Comparison of ENCODE assay signal across 23 cellular contexts in the genomic region with DNA sequence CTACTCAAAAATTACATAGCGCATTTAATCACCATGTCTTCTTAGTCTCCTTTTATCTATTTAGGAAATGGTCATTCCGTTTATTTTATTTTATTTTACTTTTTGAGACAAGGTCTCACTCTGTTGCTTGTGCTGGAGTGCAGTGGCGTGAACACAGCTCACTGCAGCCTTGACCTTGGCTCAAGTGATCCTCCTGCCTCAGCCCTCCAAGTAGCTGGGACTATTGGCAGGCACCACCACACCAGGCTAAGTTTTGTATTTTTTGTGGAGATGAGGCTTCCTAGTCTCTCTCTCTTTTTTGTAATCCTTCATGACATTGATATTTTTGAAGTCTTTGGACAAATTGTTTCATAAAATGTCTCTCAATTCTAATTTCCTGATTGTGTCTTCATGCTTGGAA.
"Had no signal": no experiment of that assay in that cellular context is flagged by ENCODE, and none has a peak within 500 bp of the region (broad histone marks: within the 10 kb centered on the region; RNA-seq: fewer than 3 reads in every experiment).

No MANE protein-coding gene starts in this region.

- H3K27ac ChIP-seq: HL-60, KMS-11, RWPE1 had no signal

- DNase-seq: Kasumi-1, NCI-H1048, NCI-H1105, NCI-H1417, NCI-H1436 treated with DMSO at 0.1 percent for 48 hours, NCI-H1694 treated with DMSO at 0.1 percent for 48 hours, NCI-H1930, NCI-H2081, NCI-H2171, NCI-H226, NCI-H446, NCI-H510A, NCI-H524 treated with DMSO at 0.1 percent for 48 hours, NCI-H69, NCI-H774, PC-3, SHP77, SK-N-SH, SW 1271 had no signal

- ATAC-seq: Panc1, PC-3 had no signal

- H3K9ac ChIP-seq: KMS-11, SK-N-SH had no signal

- H3K4me2 ChIP-seq: KMS-11, SK-N-SH had no signal

- H3K9me3 ChIP-seq: SK-N-SH had no signal
